In genomic region chr1:150477733-150478132, GRCh38 we compare ENCODE assay signal across 14 cellular contexts. TPM values are rescaled to one million over a fixed set of nuclear protein-coding genes. Genes with fewer than 3 reads are reported as not detected.
A peak's percentile ranks its signal among the peaks of the same experiment; 100 is the strongest.
DNase-seq lines count a peak whose midpoint lies in the region; ATAC-seq, FAIRE-seq and TF ChIP-seq lines count a peak whose summit lies in the region.
"Had no signal": no experiment of that assay in that cellular context is flagged by ENCODE, and none has a peak within 500 bp of the region (broad histone marks: within the 10 kb centered on the region; RNA-seq: fewer than 3 reads in every experiment).

No MANE protein-coding gene starts in this region.

- H3K36me3 ChIP-seq in breast epithelium = no peaks in the 10 kb centered on the region
- peaks cover 0 to 2% of the 10 kb centered on the region in 2 donors for H3K36me3 ChIP-seq in small intestine (ENCODE audit: control insufficient read depth in 2 of 2, insufficient read depth in 2 of 2, low read length in 2 of 2)

- no peaks in the 10 kb centered on the region for H3K4me1 ChIP-seq in breast epithelium
- no peaks in the 10 kb centered on the region for H3K4me1 ChIP-seq in small intestine (ENCODE audit: control insufficient read depth in 2 of 2, insufficient read depth in 1 of 2, low read depth in 1 of 2, low read length in 1 of 2)
- H3K4me1 ChIP-seq: BE2C had no signal

- intact Hi-C loops in MCF 10A (cut with micrococcal nuclease) (no loop called here), breast epithelium (cut with DNase I; ENCODE audit: low total_unique reads) (no loop called here)

- H3K27me3 Mint-ChIP-seq in MCF 10A (ENCODE audit: insufficient read depth, unreplicated experiment) = no peaks in the 10 kb centered on the region

- no TSS peak for BruUV-seq in MCF 10A (replicated peaks; lab: Mats Ljungman, UMichigan)

- no peak overlapping the region for H3K4me3 ChIP-seq in breast epithelium
- H3K4me3 ChIP-seq in fibroblast of the aortic adventitia (ENCODE audit: low read depth, low read length) = no peak overlapping the region
- H3K4me3 ChIP-seq in small intestine (ENCODE audit: low read depth in 1 of 2, low read length in 2 of 2) = no peak overlapping the region
- H3K4me3 ChIP-seq: MG63 had no signal

- H3K9me3 ChIP-seq in breast epithelium (no peaks in the 10 kb centered on the region), small intestine (ENCODE audit: control insufficient read depth, low read depth) (no peaks in the 10 kb centered on the region)
- H3K9me3 ChIP-seq: BE2C had no signal

- WGBS in small intestine, 3 donors = 23 to 36% (median 29%) methylated on average over 4 of the region's 4 CpGs

- POLR2A ChIA-PET in MCF 10A (lab: Yijun Ruan, JAX) = interaction anchor here (0.7 to 1.0 kb wide), 3 partner anchors 9 to 622 kb away, joined by 4 to 5 read pairs (median 5); partner anchors contain the start of genes MINDY1 and TARS2
- POLR2A ChIA-PET in RWPE1 (lab: Yijun Ruan, JAX; ENCODE audit: low non-redundant PET) = interaction anchor here (0.6 kb wide), 1 partner anchor 72 kb away, joined by 3 read pairs; no protein-coding TSS in a partner anchor

- H3K27ac ChIP-seq in breast epithelium (no peak overlapping the region), RWPE1 (peak overlapping the region; percentile 69; the same call in 1 of the 2 replicates), small intestine (ENCODE audit: low read depth in 1 of 2, low read length in 1 of 2) (no peak overlapping the region)

- DNase-seq in MCF 10A (ENCODE audit: unreplicated experiment) (peak; percentile 26), breast epithelium (ENCODE audit: low spot score in 2 of 2) (no peak), RWPE1 (ENCODE audit: low spot score) (peak; percentile 89), fibroblast of the aortic adventitia (ENCODE audit: low read depth) (peak; percentile 39), small intestine (peak; percentile 30), anterior cingulate cortex (lab: John Stamatoyannopoulos, UW) (no peak)
- DNase-seq in activated CD4-positive, alpha-beta T cell treated with anti-CD3 and anti-CD28 coated beads, Interleukin-2, amount 50 U/mL, for 4 hours = no peak
- DNase-seq: BE2C, MG63, midbrain had no signal

- no peak for TF ChIP-seq CTCF in MCF 10A (IDR thresholded peaks at IDR 0.05; ENCODE audit: unreplicated experiment)
- TF ChIP-seq CTCF in breast epithelium (IDR thresholded peaks at IDR 0.05) = no peak
- TF ChIP-seq CTCF in RWPE1 (conservative IDR thresholded peaks at IDR 0.05; ENCODE audit: low read depth) = no peak
- no peak for TF ChIP-seq CTCF in fibroblast of the aortic adventitia (IDR thresholded peaks at IDR 0.05; ENCODE audit: insufficient read depth, low read length)

- no peaks in the 10 kb centered on the region for H3K9me3 Mint-ChIP-seq in MCF 10A (ENCODE audit: unreplicated experiment)

- CTCF ChIA-PET in MCF 10A (lab: Yijun Ruan, JAX) = interaction anchor here (0.6 kb wide), 1 partner anchor 774 kb away, joined by 3 read pairs; no protein-coding TSS in a partner anchor
- CTCF ChIA-PET in RWPE1 (lab: Yijun Ruan, JAX) = no interaction called here

- no peak overlapping the region for H3K27ac Mint-ChIP-seq in MCF 10A (ENCODE audit: low read depth, unreplicated experiment)

- TF ChIP-seq POLR2A in breast epithelium (IDR thresholded peaks at IDR 0.05) = no peak

- no peak overlapping the region for H3K4me3 Mint-ChIP-seq in MCF 10A (ENCODE audit: unreplicated experiment)

- peaks cover 6% of the 10 kb centered on the region for H3K4me1 Mint-ChIP-seq in MCF 10A (ENCODE audit: insufficient read depth, unreplicated experiment)

- ATAC-seq in GM18520 (IDR thresholded peaks at IDR 0.05; ENCODE audit: unreplicated experiment) = no peak

- FAIRE-seq in small intestine (lab: Jason Lieb, UNC) = no peak
- FAIRE-seq: H54, TTC549 had no signal

- H3K36me3 Mint-ChIP-seq in MCF 10A (ENCODE audit: insufficient read depth, unreplicated experiment) = peaks cover 19% of the 10 kb centered on the region

- H3K27me3 ChIP-seq in breast epithelium (no peaks in the 10 kb centered on the region), small intestine (ENCODE audit: control insufficient read depth in 2 of 2, insufficient read depth in 2 of 2, low read length in 2 of 2) (no peaks in the 10 kb centered on the region)
- H3K27me3 ChIP-seq: BE2C, MG63 had no signal

RNA-seq across cellular contexts. Expression of gene TARS2, which starts 9.5 kb away (rescaled TPM):
- 43.1 and 65.3 TPM in 2 replicates for total RNA-seq in MCF 10A (2022)
- total RNA-seq in breast epithelium = 10 to 100 TPM; 12.1 to 21.4 (median 19.9) TPM
- 9.8 and 15.9 TPM in 2 replicates for total RNA-seq in fibroblast of the aortic adventitia (ENCODE audit: low replicate concordance)
- 10 to 100 TPM in 1 of 3 donors, 1 to 10 TPM in 2; 6.5 to 14.6 (median 7.8) TPM for polyA plus RNA-seq in small intestine

RNA-seq across cellular contexts. Expression of gene ECM1, which starts 30.2 kb away (rescaled TPM):
- total RNA-seq in MCF 10A (2022) (1.7 and 3.2 TPM in 2 replicates), breast epithelium (10 to 100 TPM in 2 of 3 donors, 1 to 10 TPM in 1; 4.0 to 53.3 (median 10.2) TPM), fibroblast of the aortic adventitia (ENCODE audit: low replicate concordance) (8.0 and 45.2 TPM in 2 replicates)
- polyA plus RNA-seq in small intestine = 1 to 10 TPM in 2 of 3 donors, under 1 TPM in 1; 0.89 to 8.3 (median 1.9) TPM

RNA-seq across cellular contexts. Expression of gene FALEC, which starts 37.8 kb away (rescaled TPM):
- total RNA-seq in MCF 10A (2022) (not detected in 2 replicates), breast epithelium (1 to 10 TPM in 1 of 3 donors, not detected in 2; 2.2 TPM), fibroblast of the aortic adventitia (ENCODE audit: low replicate concordance) (not detected in 2 replicates)
- under 1 TPM in 1 of 3 donors, not detected in 2; 0.24 TPM for polyA plus RNA-seq in small intestine
- total RNA-seq: glomerular endothelial cell had no signal

Comparison
In these comparisons a context has a peak if more than half of its experiments do, and no peak if none do; other contexts are left out.
1. DNase-seq: peak in MCF 10A (single experiment), RWPE1 (single experiment), fibroblast of the aortic adventitia (single experiment) and small intestine (single experiment); none in breast epithelium (0 of 2), anterior cingulate cortex (0 of 58) and activated CD4-positive, alpha-beta T cell treated with anti-CD3 and anti-CD28 coated beads, Interleukin-2, amount 50 U/mL, for 4 hours (0 of 2).